Comparison of ENCODE assay signal across 28 cellular contexts in genomic region chr10:126407831-126408230, GRCh38. TPM values are rescaled to one million over a fixed set of nuclear protein-coding genes. Genes with fewer than 3 reads are reported as not detected.
DNase-seq lines count a peak whose midpoint lies in the region; ATAC-seq and TF ChIP-seq lines count a peak whose summit lies in the region.
"Had no signal": no experiment of that assay in that cellular context is flagged by ENCODE, and none has a peak within 500 bp of the region (broad histone marks: within the 10 kb centered on the region; RNA-seq: fewer than 3 reads in every experiment).

No MANE protein-coding gene starts in this region.

- H3K27ac Mint-ChIP-seq in MCF 10A (ENCODE audit: low read depth, unreplicated experiment): peak overlapping the region; percentile 31
- H3K27ac Mint-ChIP-seq: endodermal cell; progenitor cell of endocrine pancreas; stimulated activated naive CD8-positive, alpha-beta T cell treated with anti-CD3 and anti-CD28 coated beads, Interleukin-15, amount 100 ng/mL, for 72 hours had no signal

- H3K4me1 Mint-ChIP-seq in MCF 10A (ENCODE audit: insufficient read depth, unreplicated experiment): no peaks in the 10 kb centered on the region
- H3K4me1 Mint-ChIP-seq: stimulated activated naive CD8-positive, alpha-beta T cell treated with anti-CD3 and anti-CD28 coated beads, Interleukin-15, amount 100 ng/mL, for 72 hours had no signal

- no peak overlapping the region for H3K9ac ChIP-seq in mammary epithelial cell (ENCODE audit: insufficient read depth, low read length)

- BruUV-seq in MCF 10A (replicated peaks; lab: Mats Ljungman, UMichigan): no TSS peak
- no TSS peak for BruUV-seq in mammary epithelial cell (replicated peaks; lab: Mats Ljungman, UMichigan)

- DNase-seq in MCF 10A (ENCODE audit: unreplicated experiment) (peak; percentile 71), mammary epithelial cell (no peak), T1000 (lab: John Stamatoyannopoulos, UW) (peak; percentile 41), glomerular visceral epithelial cell (ENCODE audit: extremely low spot score) (peak; percentile 39), DMS114 treated with DMSO at 0.1 percent for 48 hours (lab: John Stamatoyannopoulos, UW; ENCODE audit: unreplicated experiment) (no peak)
- DNase-seq: activated T-cell treated with anti-CD3 and anti-CD28 coated beads, Interleukin-2, amount 50 U/mL, for 1 hour; adrenal gland; colonic mucosa; DMS79 treated with DMSO at 0.1 percent for 48 hours; endodermal cell; esophagus squamous epithelium; glutamatergic neuron; IMR-90; kidney; NCI-H1105 treated with DMSO at 0.1 percent for 48 hours; NCI-H2081; SIG-M5; sigmoid colon; stimulated activated naive CD8-positive, alpha-beta T cell treated with anti-CD3 and anti-CD28 coated beads, Interleukin-15, amount 100 ng/mL, for 72 hours had no signal

- no peak overlapping the region for H3K27ac ChIP-seq in mammary epithelial cell (ENCODE audit: insufficient read depth, low read depth, low read length)
- H3K27ac ChIP-seq: adrenal gland, breast epithelium, colonic mucosa, esophagus squamous epithelium, neutrophil, sigmoid colon, tibial nerve had no signal

- H3K27me3 ChIP-seq in mammary epithelial cell (ENCODE audit: insufficient read depth, low read length): no peaks in the 10 kb centered on the region
- H3K27me3 ChIP-seq: adrenal gland, breast epithelium, colonic mucosa, esophagus squamous epithelium, sigmoid colon, tibial nerve had no signal

- TF ChIP-seq CTCF in MCF 10A (IDR thresholded peaks at IDR 0.05; ENCODE audit: unreplicated experiment) (no peak), mammary epithelial cell (conservative IDR thresholded peaks at IDR 0.05 in 1 of 2, IDR thresholded peaks at IDR 0.05 in 1 of 2; ENCODE audit: extremely low read depth in 1 of 2, insufficient read depth in 1 of 2, low read depth in 1 of 2, low read length in 2 of 2) (peak in 1 of 2 donors; percentile 22)

- no peak for ATAC-seq in GM19397 (IDR thresholded peaks at IDR 0.05; ENCODE audit: unreplicated experiment)
- no peak for ATAC-seq in HG02571 (IDR thresholded peaks at IDR 0.05; ENCODE audit: unreplicated experiment)
- ATAC-seq in GM21367 (IDR thresholded peaks at IDR 0.05; ENCODE audit: unreplicated experiment): no peak
- ATAC-seq: HCT116; stimulated activated naive CD8-positive, alpha-beta T cell treated with anti-CD3 and anti-CD28 coated beads, Interleukin-15, amount 100 ng/mL, for 72 hours had no signal

- H3K9me3 ChIP-seq in mammary epithelial cell (replicated peaks; ENCODE audit: insufficient read depth, low read length): no peaks in the 10 kb centered on the region
- H3K9me3 ChIP-seq: adrenal gland, breast epithelium, colonic mucosa, esophagus squamous epithelium, neutrophil, sigmoid colon, tibial nerve had no signal

- POLR2A ChIA-PET in MCF 10A (lab: Yijun Ruan, JAX): interaction anchor here (0.7 kb wide), 1 partner anchor 155 kb away, joined by 4 read pairs; no protein-coding TSS in a partner anchor

- dilution Hi-C loops in mammary epithelial cell (cut with HindIII; ENCODE audit: low sequenced_read_pairs): no loop called here

- CTCF ChIA-PET in MCF 10A (lab: Yijun Ruan, JAX): interaction anchor here (0.6 to 1.2 kb wide), 3 partner anchors 9 to 96 kb away, joined by 3 to 4 read pairs (median 3); no protein-coding TSS in a partner anchor
- CTCF ChIA-PET in mammary epithelial cell (lab: Charles Lee; ENCODE audit: low non-redundant PET): no interaction called here

- no peak overlapping the region for H2AFZ ChIP-seq in mammary epithelial cell (ENCODE audit: low read depth, low read length)

- H3K4me3 Mint-ChIP-seq in MCF 10A (ENCODE audit: unreplicated experiment): no peak overlapping the region
- H3K4me3 Mint-ChIP-seq: endodermal cell; stimulated activated naive CD8-positive, alpha-beta T cell treated with anti-CD3 and anti-CD28 coated beads, Interleukin-15, amount 100 ng/mL, for 72 hours had no signal

- in situ Hi-C loops in mammary epithelial cell (cut with MboI; ENCODE audit: low sequenced_read_pairs in 2 of 2): no loop called here

- H4K20me1 ChIP-seq in mammary epithelial cell (ENCODE audit: insufficient read depth, low read length): no peaks in the 10 kb centered on the region

- H3K79me2 ChIP-seq in mammary epithelial cell (ENCODE audit: insufficient read depth, low read length): no peaks in the 10 kb centered on the region

- H3K36me3 ChIP-seq in mammary epithelial cell (ENCODE audit: insufficient read depth, low read length): no peaks in the 10 kb centered on the region
- H3K36me3 ChIP-seq: adrenal gland, breast epithelium, colonic mucosa, esophagus squamous epithelium, neutrophil, sigmoid colon, tibial nerve had no signal

- WGBS in mammary epithelial cell (ENCODE audit: low coverage, missing lambda C conversion rate): 61% methylated on average over 2 of the region's 2 CpGs

- no peaks in the 10 kb centered on the region for H3K4me1 ChIP-seq in mammary epithelial cell (ENCODE audit: insufficient read depth, low read length)
- H3K4me1 ChIP-seq: adrenal gland, breast epithelium, colonic mucosa, esophagus squamous epithelium, sigmoid colon, tibial nerve had no signal

- H3K36me3 Mint-ChIP-seq in MCF 10A (ENCODE audit: insufficient read depth, unreplicated experiment): no peaks in the 10 kb centered on the region

- no peaks in the 10 kb centered on the region for H3K27me3 Mint-ChIP-seq in MCF 10A (ENCODE audit: insufficient read depth, unreplicated experiment)

- intact Hi-C loops in MCF 10A (cut with micrococcal nuclease): no loop called here
- intact Hi-C loops in mammary epithelial cell (cut with micrococcal nuclease): no loop called here

- no peak overlapping the region for H3K4me2 ChIP-seq in mammary epithelial cell (ENCODE audit: insufficient read depth, low read depth, low read length)

- H3K4me3 ChIP-seq in mammary epithelial cell (replicated peaks in 1 of 3; ENCODE audit: insufficient read depth in 1 of 3, low read depth in 2 of 3, low read length in 3 of 3): no peak overlapping the region
- H3K4me3 ChIP-seq: adrenal gland, breast epithelium, colonic mucosa, esophagus squamous epithelium, lung, sigmoid colon, tibial nerve had no signal

- no peaks in the 10 kb centered on the region for H3K9me3 Mint-ChIP-seq in MCF 10A (ENCODE audit: unreplicated experiment)
- H3K9me3 Mint-ChIP-seq: endodermal cell; stimulated activated naive CD8-positive, alpha-beta T cell treated with anti-CD3 and anti-CD28 coated beads, Interleukin-15, amount 100 ng/mL, for 72 hours had no signal

RNA-seq across cellular contexts. Expression of gene ADAM12, which starts 19.6 kb away (rescaled TPM):
- total RNA-seq in MCF 10A (2022): 2.2 and 3.1 TPM in 2 replicates
- total RNA-seq in mammary epithelial cell: 1 to 10 TPM in 1 of 2 donors, under 1 TPM in 1; 0.26 to 8.2 TPM
- polyA plus RNA-seq in mammary epithelial cell: 0.59 TPM
- polyA minus RNA-seq in mammary epithelial cell: 0.10 TPM

Comparison
In these comparisons a context has a peak if more than half of its experiments do, and no peak if none do; other contexts are left out.
1. DNase-seq: peak in MCF 10A (single experiment), T1000 (single experiment) and glomerular visceral epithelial cell (single experiment); none in mammary epithelial cell (single experiment) and DMS114 treated with DMSO at 0.1 percent for 48 hours (single experiment).